ENCODE assay signal across 8 cellular contexts in genomic region chr4:76430519-76431388, GRCh38. TPM values are rescaled to one million over a fixed set of nuclear protein-coding genes. Genes with fewer than 3 reads are reported as not detected.
DNase-seq lines count a peak whose midpoint lies in the region; ATAC-seq, FAIRE-seq and TF ChIP-seq lines count a peak whose summit lies in the region.

No MANE protein-coding gene starts in this region.

- H4K20me1 ChIP-seq in endothelial cell of umbilical vein (replicated peaks; ENCODE audit: control insufficient read depth, extremely low read depth, insufficient read depth, low read length): no peaks in the 10 kb centered on the region

- no peaks in the 10 kb centered on the region for H3K9me3 ChIP-seq in endothelial cell of umbilical vein (replicated peaks; ENCODE audit: control insufficient read depth, insufficient read depth, low read length)

- H3K4me1 ChIP-seq in endothelial cell of umbilical vein (ENCODE audit: control insufficient read depth, extremely low read depth, insufficient read depth, low read length): no peaks in the 10 kb centered on the region

- DNase-seq in DMS53 (lab: John Stamatoyannopoulos, UW) (peak; percentile 74), HTR-8/SVneo (ENCODE audit: insufficient read length, low spot score) (peak; percentile 42), RCC 7860 (ENCODE audit: low spot score) (peak; percentile 46), endothelial cell of umbilical vein (ENCODE audit: low read depth, low spot score) (peak; percentile 61), osteocyte (ENCODE audit: extremely low spot score, unreplicated experiment) (no peak)
- no peak for DNase-seq in activated T-helper 1 cell treated with anti-CD3 and anti-CD28 coated beads, Interleukin-12 subunit alpha, Interleukin-12 subunit beta, Interleukin-2, Interleukin-4 antibody, amounts not matched to agents 30 ng/mL and 10 ng/mL and 1 ng/mL, durations not matched to agents 14 hours and 24 hours and 36 hours (ENCODE audit: low spot score)
- DNase-seq in activated CD4-positive, alpha-beta memory T cell treated with anti-CD3 and anti-CD28 coated beads, Interleukin-2, amount 10 ng/mL, durations not matched to agents 7 days and 5 days: no peak

- TF ChIP-seq POLR2A in endothelial cell of umbilical vein (IDR thresholded peaks at IDR 0.05; ENCODE audit: low read depth, low read length): no peak

- POLR2A ChIA-PET in endothelial cell of umbilical vein (lab: Charles Lee): no interaction called here
- POLR2A ChIA-PET in activated CD4-positive, alpha-beta memory T cell treated with anti-CD3 and anti-CD28 coated beads, Interleukin-2, amount 10 ng/mL, durations not matched to agents 7 days and 5 days (lab: Charles Lee): no interaction called here

- TF ChIP-seq CTCF in endothelial cell of umbilical vein (IDR thresholded peaks at IDR 0.05; ENCODE audit: extremely low read depth in 1 of 2, insufficient read depth in 1 of 2, low read depth in 1 of 2, low read length in 2 of 2): peak; percentile 39
- TF ChIP-seq CTCF in osteocyte (IDR thresholded peaks at IDR 0.05): peak; percentile 80

- H3K9ac ChIP-seq in endothelial cell of umbilical vein (replicated peaks; ENCODE audit: extremely low read depth, insufficient read depth, low read length): no peak overlapping the region

- peaks cover 5% of the 10 kb centered on the region for H3K27me3 Mint-ChIP-seq in osteocyte (ENCODE audit: unreplicated experiment)
- H3K27me3 Mint-ChIP-seq in activated T-helper 1 cell treated with anti-CD3 and anti-CD28 coated beads, Interleukin-12 subunit alpha, Interleukin-12 subunit beta, Interleukin-2, Interleukin-4 antibody, amounts not matched to agents 30 ng/mL and 10 ng/mL and 1 ng/mL, durations not matched to agents 14 hours and 24 hours and 36 hours (ENCODE audit: insufficient read depth): peaks cover 23% of the 10 kb centered on the region
- H3K27me3 Mint-ChIP-seq in activated CD4-positive, alpha-beta memory T cell treated with anti-CD3 and anti-CD28 coated beads, Interleukin-2, amount 10 ng/mL, durations not matched to agents 7 days and 5 days: peaks cover 23% of the 10 kb centered on the region

- H3K4me2 ChIP-seq in endothelial cell of umbilical vein (ENCODE audit: insufficient read depth, low read length): no peak overlapping the region

- no peaks in the 10 kb centered on the region for H3K9me1 ChIP-seq in endothelial cell of umbilical vein (replicated peaks; ENCODE audit: control insufficient read depth, extremely low read depth, insufficient read depth, low read length)

- no peaks in the 10 kb centered on the region for H3K36me3 Mint-ChIP-seq in osteocyte (ENCODE audit: unreplicated experiment)
- H3K36me3 Mint-ChIP-seq in activated T-helper 1 cell treated with anti-CD3 and anti-CD28 coated beads, Interleukin-12 subunit alpha, Interleukin-12 subunit beta, Interleukin-2, Interleukin-4 antibody, amounts not matched to agents 30 ng/mL and 10 ng/mL and 1 ng/mL, durations not matched to agents 14 hours and 24 hours and 36 hours (ENCODE audit: low read depth): no peaks in the 10 kb centered on the region
- no peaks in the 10 kb centered on the region for H3K36me3 Mint-ChIP-seq in activated CD4-positive, alpha-beta memory T cell treated with anti-CD3 and anti-CD28 coated beads, Interleukin-2, amount 10 ng/mL, durations not matched to agents 7 days and 5 days (ENCODE audit: low read depth)

- FAIRE-seq in HTR-8/SVneo (lab: Jason Lieb, UNC) (no peak), RCC 7860 (lab: Jason Lieb, UNC) (peak; percentile 87), endothelial cell of umbilical vein (lab: Jason Lieb, UNC) (no peak)

- peaks cover 15% of the 10 kb centered on the region for H3K4me1 Mint-ChIP-seq in osteocyte (ENCODE audit: unreplicated experiment)
- H3K4me1 Mint-ChIP-seq in activated T-helper 1 cell treated with anti-CD3 and anti-CD28 coated beads, Interleukin-12 subunit alpha, Interleukin-12 subunit beta, Interleukin-2, Interleukin-4 antibody, amounts not matched to agents 30 ng/mL and 10 ng/mL and 1 ng/mL, durations not matched to agents 14 hours and 24 hours and 36 hours (ENCODE audit: low read depth): no peaks in the 10 kb centered on the region
- H3K4me1 Mint-ChIP-seq in activated CD4-positive, alpha-beta memory T cell treated with anti-CD3 and anti-CD28 coated beads, Interleukin-2, amount 10 ng/mL, durations not matched to agents 7 days and 5 days: peaks cover 1% of the 10 kb centered on the region

- intact Hi-C loops in endothelial cell of umbilical vein (cut with micrococcal nuclease): loop anchor here (1.0 to 5.0 kb wide), 6 partner anchors 75 to 614 kb away; partner anchors contain the start of gene SEPTIN11
- intact Hi-C loops in activated T-helper 1 cell treated with anti-CD3 and anti-CD28 coated beads, Interleukin-12 subunit alpha, Interleukin-12 subunit beta, Interleukin-2, Interleukin-4 antibody, amounts not matched to agents 30 ng/mL and 10 ng/mL and 1 ng/mL, durations not matched to agents 14 hours and 24 hours and 36 hours (cut with micrococcal nuclease): loop anchor here (1.0 to 2.0 kb wide), 5 partner anchors 75 to 928 kb away; no protein-coding TSS in a partner anchor

- no peak overlapping the region for H3K27ac Mint-ChIP-seq in osteocyte (ENCODE audit: unreplicated experiment)
- H3K27ac Mint-ChIP-seq in activated T-helper 1 cell treated with anti-CD3 and anti-CD28 coated beads, Interleukin-12 subunit alpha, Interleukin-12 subunit beta, Interleukin-2, Interleukin-4 antibody, amounts not matched to agents 30 ng/mL and 10 ng/mL and 1 ng/mL, durations not matched to agents 14 hours and 24 hours and 36 hours: no peak overlapping the region
- no peak overlapping the region for H3K27ac Mint-ChIP-seq in activated CD4-positive, alpha-beta memory T cell treated with anti-CD3 and anti-CD28 coated beads, Interleukin-2, amount 10 ng/mL, durations not matched to agents 7 days and 5 days

- dilution Hi-C loops in endothelial cell of umbilical vein (cut with MboI; ENCODE audit: extremely low pct_ligation_motif_present, low sequenced_read_pairs): no loop called here

- H3K36me3 ChIP-seq in endothelial cell of umbilical vein (ENCODE audit: control insufficient read depth in 2 of 2, extremely low read depth in 1 of 2, insufficient read depth in 2 of 2, low read length in 2 of 2): no peaks in the 10 kb centered on the region

- BruUV-seq in endothelial cell of umbilical vein (replicated peaks; lab: Mats Ljungman, UMichigan): no TSS peak

- peaks cover 14 to 26% of the 10 kb centered on the region in 2 experiments for H3K27me3 ChIP-seq in endothelial cell of umbilical vein (ENCODE audit: control insufficient read depth in 2 of 2, insufficient read depth in 2 of 2, low read length in 2 of 2)

- no peaks in the 10 kb centered on the region for H3K9me3 Mint-ChIP-seq in osteocyte (ENCODE audit: unreplicated experiment)
- no peaks in the 10 kb centered on the region for H3K9me3 Mint-ChIP-seq in activated T-helper 1 cell treated with anti-CD3 and anti-CD28 coated beads, Interleukin-12 subunit alpha, Interleukin-12 subunit beta, Interleukin-2, Interleukin-4 antibody, amounts not matched to agents 30 ng/mL and 10 ng/mL and 1 ng/mL, durations not matched to agents 14 hours and 24 hours and 36 hours
- no peaks in the 10 kb centered on the region for H3K9me3 Mint-ChIP-seq in activated CD4-positive, alpha-beta memory T cell treated with anti-CD3 and anti-CD28 coated beads, Interleukin-2, amount 10 ng/mL, durations not matched to agents 7 days and 5 days

- H3K4me3 Mint-ChIP-seq in osteocyte (ENCODE audit: unreplicated experiment): no peak overlapping the region
- no peak overlapping the region for H3K4me3 Mint-ChIP-seq in activated T-helper 1 cell treated with anti-CD3 and anti-CD28 coated beads, Interleukin-12 subunit alpha, Interleukin-12 subunit beta, Interleukin-2, Interleukin-4 antibody, amounts not matched to agents 30 ng/mL and 10 ng/mL and 1 ng/mL, durations not matched to agents 14 hours and 24 hours and 36 hours
- H3K4me3 Mint-ChIP-seq in activated CD4-positive, alpha-beta memory T cell treated with anti-CD3 and anti-CD28 coated beads, Interleukin-2, amount 10 ng/mL, durations not matched to agents 7 days and 5 days: no peak overlapping the region

- H3K4me3 ChIP-seq in endothelial cell of umbilical vein (replicated peaks in 1 of 3; ENCODE audit: insufficient read depth in 1 of 3, low read depth in 1 of 3, low read length in 3 of 3): no peak overlapping the region

- ATAC-seq in HG02642 (IDR thresholded peaks at IDR 0.05; ENCODE audit: poor library complexity, unreplicated experiment): no peak

- no peak overlapping the region for H2AFZ ChIP-seq in endothelial cell of umbilical vein (ENCODE audit: low read depth, low read length)

- H3K27ac ChIP-seq in endothelial cell of umbilical vein (ENCODE audit: insufficient read depth, low read depth, low read length): no peak overlapping the region

- CTCF ChIA-PET in endothelial cell of umbilical vein (lab: Charles Lee): interaction anchor here (0.6 to 12.2 kb wide), 26 partner anchors 9 to 927 kb away, joined by 3 to 392 read pairs (median 3); no protein-coding TSS in a partner anchor
- CTCF ChIA-PET in activated CD4-positive, alpha-beta memory T cell treated with anti-CD3 and anti-CD28 coated beads, Interleukin-2, amount 10 ng/mL, durations not matched to agents 7 days and 5 days (lab: Charles Lee): interaction anchor here (0.7 to 3.3 kb wide), 11 partner anchors 9 to 614 kb away, joined by 3 to 14 read pairs (median 4); partner anchors contain the start of gene CCDC158

- no peaks in the 10 kb centered on the region for H3K79me2 ChIP-seq in endothelial cell of umbilical vein (ENCODE audit: control insufficient read depth, insufficient read depth, low read length)

RNA-seq across cellular contexts. Expression of gene SHROOM3, which starts 4.3 kb away (rescaled TPM):
- total RNA-seq in endothelial cell of umbilical vein: 6.7 and 14.9 TPM in 2 replicates
- 2.6 and 2.7 TPM in 2 replicates for polyA plus RNA-seq in endothelial cell of umbilical vein
- polyA plus RNA-seq in endothelial cell of umbilical vein (2011; cell fraction: cytosol; rRNA removed): 2.5 and 2.7 TPM in 2 replicates
- 3.2 and 3.7 TPM in 2 replicates for polyA plus RNA-seq in endothelial cell of umbilical vein (2011; cell fraction: nucleus; rRNA removed)
- polyA plus RNA-seq in endothelial cell of umbilical vein (2012): 2.4 and 3.0 TPM in 2 replicates
- polyA minus RNA-seq in endothelial cell of umbilical vein: 15.1 and 24.2 TPM in 2 replicates
- polyA minus RNA-seq in endothelial cell of umbilical vein (2011; cell fraction: cytosol; rRNA and poly(A)+ RNA removed): 24.9 TPM
- polyA minus RNA-seq in endothelial cell of umbilical vein (2011; cell fraction: nucleus; rRNA and poly(A)+ RNA removed): 12.4 and 13.7 TPM in 2 replicates
- total RNA-seq in osteocyte: 3.8 and 4.8 TPM in 2 replicates
- total RNA-seq in activated T-helper 1 cell treated with anti-CD3 and anti-CD28 coated beads, Interleukin-12 subunit alpha, Interleukin-12 subunit beta, Interleukin-2, Interleukin-4 antibody, amounts not matched to agents 30 ng/mL and 10 ng/mL and 1 ng/mL, durations not matched to agents 14 hours and 24 hours and 36 hours: 0.02 and 0.05 TPM in 2 replicates
- total RNA-seq in activated CD4-positive, alpha-beta memory T cell treated with anti-CD3 and anti-CD28 coated beads, Interleukin-2, amount 10 ng/mL, durations not matched to agents 7 days and 5 days: not detected

RNA-seq across cellular contexts. Expression of gene CCDC158, which starts 9.8 kb away (rescaled TPM):
- not detected in 2 replicates for total RNA-seq in endothelial cell of umbilical vein
- not detected in 2 replicates for polyA plus RNA-seq in endothelial cell of umbilical vein
- polyA plus RNA-seq in endothelial cell of umbilical vein (2011; cell fraction: cytosol; rRNA removed): not detected in 2 replicates
- not detected in 2 replicates for polyA plus RNA-seq in endothelial cell of umbilical vein (2011; cell fraction: nucleus; rRNA removed)
- not detected in 2 replicates for polyA plus RNA-seq in endothelial cell of umbilical vein (2012)
- polyA minus RNA-seq in endothelial cell of umbilical vein: not detected in 2 replicates
- polyA minus RNA-seq in endothelial cell of umbilical vein (2011; cell fraction: cytosol; rRNA and poly(A)+ RNA removed): not detected
- polyA minus RNA-seq in endothelial cell of umbilical vein (2011; cell fraction: nucleus; rRNA and poly(A)+ RNA removed): not detected in 2 replicates
- not detected in 2 replicates for total RNA-seq in osteocyte
- total RNA-seq in activated T-helper 1 cell treated with anti-CD3 and anti-CD28 coated beads, Interleukin-12 subunit alpha, Interleukin-12 subunit beta, Interleukin-2, Interleukin-4 antibody, amounts not matched to agents 30 ng/mL and 10 ng/mL and 1 ng/mL, durations not matched to agents 14 hours and 24 hours and 36 hours: not detected in 2 replicates
- total RNA-seq in activated CD4-positive, alpha-beta memory T cell treated with anti-CD3 and anti-CD28 coated beads, Interleukin-2, amount 10 ng/mL, durations not matched to agents 7 days and 5 days: not detected

Comparison
In these comparisons a context has a peak if more than half of its experiments do, and no peak if none do; other contexts are left out.
1. DNase-seq: peak in DMS53 (single experiment), HTR-8/SVneo (single experiment), RCC 7860 (single experiment) and endothelial cell of umbilical vein (single experiment); none in osteocyte (single experiment), activated T-helper 1 cell treated with anti-CD3 and anti-CD28 coated beads, Interleukin-12 subunit alpha, Interleukin-12 subunit beta, Interleukin-2, Interleukin-4 antibody, amounts not matched to agents 30 ng/mL and 10 ng/mL and 1 ng/mL, durations not matched to agents 14 hours and 24 hours and 36 hours (single experiment) and activated CD4-positive, alpha-beta memory T cell treated with anti-CD3 and anti-CD28 coated beads, Interleukin-2, amount 10 ng/mL, durations not matched to agents 7 days and 5 days (single experiment).